In the genomic region with DNA sequence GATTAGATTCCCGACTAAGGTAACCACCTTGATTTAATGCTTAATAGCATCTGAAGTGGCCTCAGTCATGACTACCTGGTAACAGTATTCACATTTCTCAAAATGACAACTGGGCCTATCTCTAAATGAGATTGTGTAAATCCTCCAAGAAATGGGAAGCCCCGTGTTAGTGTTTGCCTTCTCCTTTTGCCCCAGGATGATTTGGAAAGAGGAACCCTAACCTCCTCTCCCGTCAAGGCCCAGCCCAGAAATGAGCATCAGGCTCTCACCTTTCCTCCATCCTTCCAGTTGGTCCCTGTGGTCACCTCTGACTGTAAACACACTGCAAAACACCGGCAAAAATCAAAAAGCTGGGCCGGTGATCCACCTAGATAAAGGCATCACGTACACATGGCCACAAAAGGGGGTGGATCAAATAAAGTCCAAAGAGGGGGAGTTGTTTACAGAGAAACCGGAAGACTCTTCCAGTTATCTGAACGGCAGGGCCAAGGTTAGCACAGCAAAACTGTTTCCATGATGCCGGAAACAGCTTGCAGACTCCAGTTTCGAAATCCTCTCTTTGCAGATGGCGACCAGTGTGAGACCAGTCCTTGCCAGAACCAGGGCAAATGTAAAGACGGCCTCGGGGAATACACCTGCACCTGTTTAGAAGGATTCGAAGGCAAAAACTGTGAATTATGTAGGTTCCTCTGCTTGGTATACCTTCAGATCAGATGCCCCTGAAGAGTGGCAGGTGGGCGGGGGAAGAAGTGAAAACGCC, we compare ENCODE assay signal across 1 cellular context.
TF ChIP-seq lines count a peak whose summit lies in the region.

No MANE protein-coding gene starts in this region.

TF ChIP-seq in HepG2, 621 proteins besides CTCF, POLR2A, EP300 and RAD21 (continued from another document and continues in another):
- TF ChIP-seq ZNF12 (CRISPR knock-in tag; IDR thresholded peaks at IDR 0.05) (peak; percentile 27; the same call in 1 of the 2 replicates), ZNF75D (CRISPR knock-in tag; IDR thresholded peaks at IDR 0.05; ENCODE audit: borderline replicate concordance) (no peak), NFRKB (IDR thresholded peaks at IDR 0.05) (no peak), ATF7 (IDR thresholded peaks at IDR 0.05) (no peak), ATF7 (CRISPR knock-in tag; IDR thresholded peaks at IDR 0.05) (peak; percentile 72; the same call in 1 of the 2 replicates), NONO (IDR thresholded peaks at IDR 0.05) (no peak), NONO (CRISPR knock-in tag; conservative IDR thresholded peaks at IDR 0.05) (peak; percentile 66; the same call in 1 of the 2 replicates), PAWR (CRISPR knock-in tag; IDR thresholded peaks at IDR 0.05; ENCODE audit: borderline replicate concordance) (no peak), ZNF274 (CRISPR knock-in tag; IDR thresholded peaks at IDR 0.05) (no peak), IRX3 (CRISPR knock-in tag; IDR thresholded peaks at IDR 0.05; ENCODE audit: borderline replicate concordance, low read depth) (no peak), GZF1 (CRISPR knock-in tag; IDR thresholded peaks at IDR 0.05) (no peak), NRL (CRISPR knock-in tag; IDR thresholded peaks at IDR 0.05; ENCODE audit: borderline replicate concordance) (no peak), SP5 (CRISPR knock-in tag; IDR thresholded peaks at IDR 0.05; ENCODE audit: borderline replicate concordance, low read depth) (peak; percentile 98), AGO1 (IDR thresholded peaks at IDR 0.05; ENCODE audit: low read depth, low read length, poor library complexity, severe bottlenecking) (no peak), ZNF317 (CRISPR knock-in tag; IDR thresholded peaks at IDR 0.05) (peak; percentile 83; the same call in 1 of the 2 replicates), RORA (CRISPR knock-in tag; IDR thresholded peaks at IDR 0.05) (no peak), SMARCC2 (IDR thresholded peaks at IDR 0.05) (no peak), ZSCAN22 (CRISPR knock-in tag; IDR thresholded peaks at IDR 0.05) (no peak), ZNF33B (CRISPR knock-in tag; IDR thresholded peaks at IDR 0.05) (peak; percentile 52; the same call in 1 of the 2 replicates), FOXM1 (CRISPR knock-in tag; IDR thresholded peaks at IDR 0.05) (no peak), RFXANK (CRISPR knock-in tag; IDR thresholded peaks at IDR 0.05) (no peak), ZBTB42 (CRISPR knock-in tag; IDR thresholded peaks at IDR 0.05) (peak; percentile 77; the same call in 1 of the 2 replicates), FOSL1 (CRISPR knock-in tag; IDR thresholded peaks at IDR 0.05; ENCODE audit: borderline replicate concordance) (no peak), ZNF614 (CRISPR knock-in tag; IDR thresholded peaks at IDR 0.05; ENCODE audit: borderline replicate concordance) (peak; percentile 52; the same call in 1 of the 2 replicates), KAT2B (IDR thresholded peaks at IDR 0.05; ENCODE audit: borderline replicate concordance, low read depth, low read length) (no peak), ZNF605 (CRISPR knock-in tag; IDR thresholded peaks at IDR 0.05) (peak; percentile 97), WIZ (CRISPR knock-in tag; IDR thresholded peaks at IDR 0.05) (no peak), ZNF546 (CRISPR knock-in tag; conservative IDR thresholded peaks at IDR 0.05) (no peak), THAP11 (CRISPR knock-in tag; IDR thresholded peaks at IDR 0.05) (peak; percentile 76; the same call in 1 of the 2 replicates), TGIF2 (CRISPR knock-in tag; IDR thresholded peaks at IDR 0.05) (no peak), SUZ12 (IDR thresholded peaks at IDR 0.05; ENCODE audit: low read depth, low read length) (no peak), SPEN (CRISPR knock-in tag; IDR thresholded peaks at IDR 0.05; ENCODE audit: low read depth) (peak; percentile 78)
- TF ChIP-seq, protein P1, sequence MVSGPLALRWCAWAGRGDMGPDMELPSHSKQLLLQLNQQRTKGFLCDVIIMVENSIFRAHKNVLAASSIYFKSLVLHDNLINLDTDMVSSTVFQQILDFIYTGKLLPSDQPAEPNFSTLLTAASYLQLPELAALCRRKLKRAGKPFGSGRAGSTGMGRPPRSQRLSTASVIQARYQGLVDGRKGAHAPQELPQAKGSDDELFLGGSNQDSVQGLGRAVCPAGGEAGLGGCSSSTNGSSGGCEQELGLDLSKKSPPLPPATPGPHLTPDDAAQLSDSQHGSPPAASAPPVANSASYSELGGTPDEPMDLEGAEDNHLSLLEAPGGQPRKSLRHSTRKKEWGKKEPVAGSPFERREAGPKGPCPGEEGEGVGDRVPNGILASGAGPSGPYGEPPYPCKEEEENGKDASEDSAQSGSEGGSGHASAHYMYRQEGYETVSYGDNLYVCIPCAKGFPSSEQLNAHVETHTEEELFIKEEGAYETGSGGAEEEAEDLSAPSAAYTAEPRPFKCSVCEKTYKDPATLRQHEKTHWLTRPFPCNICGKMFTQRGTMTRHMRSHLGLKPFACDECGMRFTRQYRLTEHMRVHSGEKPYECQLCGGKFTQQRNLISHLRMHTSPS (CRISPR knock-in tag; IDR thresholded peaks at IDR 0.05; ENCODE audit: low read depth): peak; percentile 32; the same call in 1 of the 2 replicates
- TF ChIP-seq, protein P2, sequence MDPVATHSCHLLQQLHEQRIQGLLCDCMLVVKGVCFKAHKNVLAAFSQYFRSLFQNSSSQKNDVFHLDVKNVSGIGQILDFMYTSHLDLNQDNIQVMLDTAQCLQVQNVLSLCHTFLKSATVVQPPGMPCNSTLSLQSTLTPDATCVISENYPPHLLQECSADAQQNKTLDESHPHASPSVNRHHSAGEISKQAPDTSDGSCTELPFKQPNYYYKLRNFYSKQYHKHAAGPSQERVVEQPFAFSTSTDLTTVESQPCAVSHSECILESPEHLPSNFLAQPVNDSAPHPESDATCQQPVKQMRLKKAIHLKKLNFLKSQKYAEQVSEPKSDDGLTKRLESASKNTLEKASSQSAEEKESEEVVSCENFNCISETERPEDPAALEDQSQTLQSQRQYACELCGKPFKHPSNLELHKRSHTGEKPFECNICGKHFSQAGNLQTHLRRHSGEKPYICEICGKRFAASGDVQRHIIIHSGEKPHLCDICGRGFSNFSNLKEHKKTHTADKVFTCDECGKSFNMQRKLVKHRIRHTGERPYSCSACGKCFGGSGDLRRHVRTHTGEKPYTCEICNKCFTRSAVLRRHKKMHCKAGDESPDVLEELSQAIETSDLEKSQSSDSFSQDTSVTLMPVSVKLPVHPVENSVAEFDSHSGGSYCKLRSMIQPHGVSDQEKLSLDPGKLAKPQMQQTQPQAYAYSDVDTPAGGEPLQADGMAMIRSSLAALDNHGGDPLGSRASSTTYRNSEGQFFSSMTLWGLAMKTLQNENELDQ (CRISPR knock-in tag; IDR thresholded peaks at IDR 0.05; ENCODE audit: borderline replicate concordance): no peak
- TF ChIP-seq, protein P3, sequence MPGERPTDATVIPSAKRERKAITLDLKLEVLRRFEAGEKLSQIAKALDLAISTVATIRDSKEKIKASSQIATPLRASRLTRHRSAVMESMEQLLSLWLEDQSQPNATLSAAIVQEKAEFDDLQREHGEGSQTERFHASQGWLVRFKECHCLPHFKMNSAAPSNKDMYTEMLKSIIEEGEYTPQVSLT (CRISPR knock-in tag; IDR thresholded peaks at IDR 0.05; ENCODE audit: borderline replicate concordance, low read depth): no peak
- TF ChIP-seq, protein P4, sequence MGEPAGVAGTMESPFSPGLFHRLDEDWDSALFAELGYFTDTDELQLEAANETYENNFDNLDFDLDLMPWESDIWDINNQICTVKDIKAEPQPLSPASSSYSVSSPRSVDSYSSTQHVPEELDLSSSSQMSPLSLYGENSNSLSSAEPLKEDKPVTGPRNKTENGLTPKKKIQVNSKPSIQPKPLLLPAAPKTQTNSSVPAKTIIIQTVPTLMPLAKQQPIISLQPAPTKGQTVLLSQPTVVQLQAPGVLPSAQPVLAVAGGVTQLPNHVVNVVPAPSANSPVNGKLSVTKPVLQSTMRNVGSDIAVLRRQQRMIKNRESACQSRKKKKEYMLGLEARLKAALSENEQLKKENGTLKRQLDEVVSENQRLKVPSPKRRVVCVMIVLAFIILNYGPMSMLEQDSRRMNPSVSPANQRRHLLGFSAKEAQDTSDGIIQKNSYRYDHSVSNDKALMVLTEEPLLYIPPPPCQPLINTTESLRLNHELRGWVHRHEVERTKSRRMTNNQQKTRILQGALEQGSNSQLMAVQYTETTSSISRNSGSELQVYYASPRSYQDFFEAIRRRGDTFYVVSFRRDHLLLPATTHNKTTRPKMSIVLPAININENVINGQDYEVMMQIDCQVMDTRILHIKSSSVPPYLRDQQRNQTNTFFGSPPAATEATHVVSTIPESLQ (CRISPR knock-in tag; conservative IDR thresholded peaks at IDR 0.05): no peak
- TF ChIP-seq, protein P5, sequence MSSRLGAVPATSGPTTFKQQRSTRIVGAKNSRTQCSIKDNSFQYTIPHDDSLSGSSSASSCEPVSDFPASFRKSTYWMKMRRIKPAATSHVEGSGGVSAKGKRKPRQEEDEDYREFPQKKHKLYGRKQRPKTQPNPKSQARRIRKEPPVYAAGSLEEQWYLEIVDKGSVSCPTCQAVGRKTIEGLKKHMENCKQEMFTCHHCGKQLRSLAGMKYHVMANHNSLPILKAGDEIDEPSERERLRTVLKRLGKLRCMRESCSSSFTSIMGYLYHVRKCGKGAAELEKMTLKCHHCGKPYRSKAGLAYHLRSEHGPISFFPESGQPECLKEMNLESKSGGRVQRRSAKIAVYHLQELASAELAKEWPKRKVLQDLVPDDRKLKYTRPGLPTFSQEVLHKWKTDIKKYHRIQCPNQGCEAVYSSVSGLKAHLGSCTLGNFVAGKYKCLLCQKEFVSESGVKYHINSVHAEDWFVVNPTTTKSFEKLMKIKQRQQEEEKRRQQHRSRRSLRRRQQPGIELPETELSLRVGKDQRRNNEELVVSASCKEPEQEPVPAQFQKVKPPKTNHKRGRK (CRISPR knock-in tag; IDR thresholded peaks at IDR 0.05): no peak
- TF ChIP-seq, protein P6, sequence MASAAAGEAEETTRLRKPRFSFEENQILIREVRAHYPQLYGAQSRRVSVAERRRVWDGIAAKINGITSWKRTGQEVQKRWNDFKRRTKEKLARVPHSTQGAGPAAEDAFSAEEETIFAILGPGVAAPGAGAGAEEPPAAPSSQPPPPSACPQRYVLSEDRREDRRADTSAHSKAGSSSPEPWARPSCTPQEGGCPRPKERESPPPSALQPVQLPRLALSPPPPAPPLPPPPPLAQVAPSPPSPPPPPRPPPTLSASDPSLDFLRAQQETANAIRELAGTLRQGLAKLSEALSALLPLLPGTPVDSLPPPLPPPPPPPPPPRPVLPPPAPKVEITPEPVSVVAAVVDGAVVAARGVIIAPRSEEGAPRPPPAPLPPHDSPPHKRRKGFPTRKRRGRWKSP (CRISPR knock-in tag; IDR thresholded peaks at IDR 0.05): peak; percentile 87
- TF ChIP-seq, protein P7, sequence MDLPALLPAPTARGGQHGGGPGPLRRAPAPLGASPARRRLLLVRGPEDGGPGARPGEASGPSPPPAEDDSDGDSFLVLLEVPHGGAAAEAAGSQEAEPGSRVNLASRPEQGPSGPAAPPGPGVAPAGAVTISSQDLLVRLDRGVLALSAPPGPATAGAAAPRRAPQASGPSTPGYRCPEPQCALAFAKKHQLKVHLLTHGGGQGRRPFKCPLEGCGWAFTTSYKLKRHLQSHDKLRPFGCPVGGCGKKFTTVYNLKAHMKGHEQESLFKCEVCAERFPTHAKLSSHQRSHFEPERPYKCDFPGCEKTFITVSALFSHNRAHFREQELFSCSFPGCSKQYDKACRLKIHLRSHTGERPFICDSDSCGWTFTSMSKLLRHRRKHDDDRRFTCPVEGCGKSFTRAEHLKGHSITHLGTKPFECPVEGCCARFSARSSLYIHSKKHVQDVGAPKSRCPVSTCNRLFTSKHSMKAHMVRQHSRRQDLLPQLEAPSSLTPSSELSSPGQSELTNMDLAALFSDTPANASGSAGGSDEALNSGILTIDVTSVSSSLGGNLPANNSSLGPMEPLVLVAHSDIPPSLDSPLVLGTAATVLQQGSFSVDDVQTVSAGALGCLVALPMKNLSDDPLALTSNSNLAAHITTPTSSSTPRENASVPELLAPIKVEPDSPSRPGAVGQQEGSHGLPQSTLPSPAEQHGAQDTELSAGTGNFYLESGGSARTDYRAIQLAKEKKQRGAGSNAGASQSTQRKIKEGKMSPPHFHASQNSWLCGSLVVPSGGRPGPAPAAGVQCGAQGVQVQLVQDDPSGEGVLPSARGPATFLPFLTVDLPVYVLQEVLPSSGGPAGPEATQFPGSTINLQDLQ (CRISPR knock-in tag; IDR thresholded peaks at IDR 0.05): no peak
- TF ChIP-seq, protein P8, sequence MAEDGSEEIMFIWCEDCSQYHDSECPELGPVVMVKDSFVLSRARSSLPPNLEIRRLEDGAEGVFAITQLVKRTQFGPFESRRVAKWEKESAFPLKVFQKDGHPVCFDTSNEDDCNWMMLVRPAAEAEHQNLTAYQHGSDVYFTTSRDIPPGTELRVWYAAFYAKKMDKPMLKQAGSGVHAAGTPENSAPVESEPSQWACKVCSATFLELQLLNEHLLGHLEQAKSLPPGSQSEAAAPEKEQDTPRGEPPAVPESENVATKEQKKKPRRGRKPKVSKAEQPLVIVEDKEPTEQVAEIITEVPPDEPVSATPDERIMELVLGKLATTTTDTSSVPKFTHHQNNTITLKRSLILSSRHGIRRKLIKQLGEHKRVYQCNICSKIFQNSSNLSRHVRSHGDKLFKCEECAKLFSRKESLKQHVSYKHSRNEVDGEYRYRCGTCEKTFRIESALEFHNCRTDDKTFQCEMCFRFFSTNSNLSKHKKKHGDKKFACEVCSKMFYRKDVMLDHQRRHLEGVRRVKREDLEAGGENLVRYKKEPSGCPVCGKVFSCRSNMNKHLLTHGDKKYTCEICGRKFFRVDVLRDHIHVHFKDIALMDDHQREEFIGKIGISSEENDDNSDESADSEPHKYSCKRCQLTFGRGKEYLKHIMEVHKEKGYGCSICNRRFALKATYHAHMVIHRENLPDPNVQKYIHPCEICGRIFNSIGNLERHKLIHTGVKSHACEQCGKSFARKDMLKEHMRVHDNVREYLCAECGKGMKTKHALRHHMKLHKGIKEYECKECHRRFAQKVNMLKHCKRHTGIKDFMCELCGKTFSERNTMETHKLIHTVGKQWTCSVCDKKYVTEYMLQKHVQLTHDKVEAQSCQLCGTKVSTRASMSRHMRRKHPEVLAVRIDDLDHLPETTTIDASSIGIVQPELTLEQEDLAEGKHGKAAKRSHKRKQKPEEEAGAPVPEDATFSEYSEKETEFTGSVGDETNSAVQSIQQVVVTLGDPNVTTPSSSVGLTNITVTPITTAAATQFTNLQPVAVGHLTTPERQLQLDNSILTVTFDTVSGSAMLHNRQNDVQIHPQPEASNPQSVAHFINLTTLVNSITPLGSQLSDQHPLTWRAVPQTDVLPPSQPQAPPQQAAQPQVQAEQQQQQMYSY (CRISPR knock-in tag; IDR thresholded peaks at IDR 0.05): no peak
- TF ChIP-seq, protein P9, sequence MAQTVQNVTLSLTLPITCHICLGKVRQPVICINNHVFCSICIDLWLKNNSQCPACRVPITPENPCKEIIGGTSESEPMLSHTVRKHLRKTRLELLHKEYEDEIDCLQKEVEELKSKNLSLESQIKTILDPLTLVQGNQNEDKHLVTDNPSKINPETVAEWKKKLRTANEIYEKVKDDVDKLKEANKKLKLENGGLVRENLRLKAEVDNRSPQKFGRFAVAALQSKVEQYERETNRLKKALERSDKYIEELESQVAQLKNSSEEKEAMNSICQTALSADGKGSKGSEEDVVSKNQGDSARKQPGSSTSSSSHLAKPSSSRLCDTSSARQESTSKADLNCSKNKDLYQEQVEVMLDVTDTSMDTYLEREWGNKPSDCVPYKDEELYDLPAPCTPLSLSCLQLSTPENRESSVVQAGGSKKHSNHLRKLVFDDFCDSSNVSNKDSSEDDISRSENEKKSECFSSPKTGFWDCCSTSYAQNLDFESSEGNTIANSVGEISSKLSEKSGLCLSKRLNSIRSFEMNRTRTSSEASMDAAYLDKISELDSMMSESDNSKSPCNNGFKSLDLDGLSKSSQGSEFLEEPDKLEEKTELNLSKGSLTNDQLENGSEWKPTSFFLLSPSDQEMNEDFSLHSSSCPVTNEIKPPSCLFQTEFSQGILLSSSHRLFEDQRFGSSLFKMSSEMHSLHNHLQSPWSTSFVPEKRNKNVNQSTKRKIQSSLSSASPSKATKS (CRISPR knock-in tag; IDR thresholded peaks at IDR 0.05): no peak
